In the genomic region with DNA sequence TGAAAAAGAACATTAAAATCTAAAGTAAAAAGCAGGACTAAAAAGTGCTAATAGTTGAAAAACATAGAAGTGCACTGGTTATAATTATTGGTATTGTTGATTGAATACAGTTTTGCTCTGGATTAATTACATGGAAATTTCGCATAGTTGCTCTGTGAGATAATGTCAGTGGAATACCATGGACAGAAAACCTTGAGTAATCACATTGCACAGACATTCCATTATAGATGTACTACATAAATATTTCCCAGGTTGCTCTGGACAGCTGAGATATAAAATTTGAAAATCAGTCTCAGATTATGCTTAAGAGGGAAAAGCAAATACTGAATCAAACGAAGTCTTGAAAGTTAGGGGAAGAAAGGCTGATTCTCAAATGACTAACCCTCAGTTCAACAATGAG, we compare ENCODE assay signal across 15 cellular contexts.
"Had no signal": no experiment of that assay in that cellular context is flagged by ENCODE, and none has a peak within 500 bp of the region (broad histone marks: within the 10 kb centered on the region; RNA-seq: fewer than 3 reads in every experiment).

No MANE protein-coding gene starts in this region.

- H3K36me3 Mint-ChIP-seq: activated naive CD8-positive, alpha-beta T cell; memory B cell; stimulated activated naive B cell treated with anti-CD40 and anti-IgM and Interleukin-4, amounts not matched to agents 10 μg/mL and 1 μg/mL and 100 μg/mL, for 72 hours had no signal

- H3K27me3 Mint-ChIP-seq: activated naive CD8-positive, alpha-beta T cell; memory B cell; stimulated activated naive B cell treated with anti-CD40 and anti-IgM and Interleukin-4, amounts not matched to agents 10 μg/mL and 1 μg/mL and 100 μg/mL, for 72 hours had no signal

- ATAC-seq: gastrocnemius medialis; heart left ventricle; stimulated activated naive B cell treated with anti-CD40 and anti-IgM and Interleukin-4, amounts not matched to agents 10 μg/mL and 1 μg/mL and 100 μg/mL, for 72 hours; upper lobe of right lung had no signal

- DNase-seq: activated CD4-positive, alpha-beta T cell treated with anti-CD3 and anti-CD28 coated beads, Interleukin-2, amount 50 U/mL, for 48 hours; activated T-cell treated with anti-CD3 and anti-CD28 coated beads for 4 hours; brain microvascular endothelial cell; dermis blood vessel endothelial cell; effector memory CD4-positive, alpha-beta T cell; gastrocnemius medialis; heart left ventricle; occipital lobe; posterior cingulate gyrus; sigmoid colon; spleen; stimulated activated naive B cell treated with anti-CD40 and anti-IgM and Interleukin-4, amounts not matched to agents 10 μg/mL and 1 μg/mL and 100 μg/mL, for 72 hours; upper lobe of right lung had no signal

- H3K4me3 Mint-ChIP-seq: activated naive CD8-positive, alpha-beta T cell; memory B cell; stimulated activated naive B cell treated with anti-CD40 and anti-IgM and Interleukin-4, amounts not matched to agents 10 μg/mL and 1 μg/mL and 100 μg/mL, for 72 hours had no signal

- H3K4me3 ChIP-seq: gastrocnemius medialis, heart left ventricle, sigmoid colon, spleen, upper lobe of right lung had no signal

- H3K27ac Mint-ChIP-seq: activated naive CD8-positive, alpha-beta T cell; memory B cell; stimulated activated naive B cell treated with anti-CD40 and anti-IgM and Interleukin-4, amounts not matched to agents 10 μg/mL and 1 μg/mL and 100 μg/mL, for 72 hours had no signal

- H3K4me1 Mint-ChIP-seq: memory B cell; stimulated activated naive B cell treated with anti-CD40 and anti-IgM and Interleukin-4, amounts not matched to agents 10 μg/mL and 1 μg/mL and 100 μg/mL, for 72 hours had no signal

- H3K27me3 ChIP-seq: brain microvascular endothelial cell, gastrocnemius medialis, heart left ventricle, sigmoid colon, spleen, upper lobe of right lung had no signal

- H3K36me3 ChIP-seq: brain microvascular endothelial cell, gastrocnemius medialis, heart left ventricle, sigmoid colon, spleen, upper lobe of right lung had no signal

- H3K9me3 Mint-ChIP-seq: stimulated activated naive B cell treated with anti-CD40 and anti-IgM and Interleukin-4, amounts not matched to agents 10 μg/mL and 1 μg/mL and 100 μg/mL, for 72 hours had no signal
